In genomic region chr2:68284896-68285295, GRCh38 we compare ENCODE assay signal across 10 cellular contexts. TPM values are rescaled to one million over a fixed set of nuclear protein-coding genes. Genes with fewer than 3 reads are reported as not detected.
DNase-seq lines count a peak whose midpoint lies in the region; ATAC-seq and TF ChIP-seq lines count a peak whose summit lies in the region.
"Had no signal": no experiment of that assay in that cellular context is flagged by ENCODE, and none has a peak within 500 bp of the region (broad histone marks: within the 10 kb centered on the region; RNA-seq: fewer than 3 reads in every experiment).

No MANE protein-coding gene starts in this region.

- no peak for TF ChIP-seq POLR2A in breast epithelium (IDR thresholded peaks at IDR 0.05)

- no peak for TF ChIP-seq CTCF in A673 (conservative IDR thresholded peaks at IDR 0.05; ENCODE audit: low read depth, low read length)
- no peak for TF ChIP-seq CTCF in breast epithelium (IDR thresholded peaks at IDR 0.05)

- H3K4me1 ChIP-seq in A673 (ENCODE audit: insufficient read depth, low read length, poor library complexity, severe bottlenecking) (peaks cover 33% of the 10 kb centered on the region), breast epithelium (peaks cover 5 to 13% of the 10 kb centered on the region in 2 donors)

- intact Hi-C loops in A673 (cut with micrococcal nuclease; ENCODE audit: unreplicated experiment) (loop anchor here (5.0 kb wide), 2 partner anchors 88 to 163 kb away; no protein-coding TSS in a partner anchor), breast epithelium (cut with DNase I; ENCODE audit: low total_unique reads) (no loop called here)

- H3K27me3 ChIP-seq in A673 (replicated peaks; ENCODE audit: insufficient read depth, low read depth, low read length, poor library complexity) = no peaks in the 10 kb centered on the region
- H3K27me3 ChIP-seq in breast epithelium = no peaks in the 10 kb centered on the region
- H3K27me3 ChIP-seq: BLaER1 had no signal

- no peaks in the 10 kb centered on the region for H3K36me3 ChIP-seq in A673 (ENCODE audit: insufficient read depth, low read length, poor library complexity, severe bottlenecking)
- H3K36me3 ChIP-seq in breast epithelium = no peaks in the 10 kb centered on the region
- H3K36me3 ChIP-seq: BLaER1 had no signal

- DNase-seq in A673 (ENCODE audit: low spot score) (peak; percentile 85), LHCN-M2 (ENCODE audit: low read depth) (peak; percentile 65), breast epithelium (ENCODE audit: low spot score in 2 of 2) (peak in 1 of 2 donors; percentile 61), iPS-NIHi7 (ENCODE audit: extremely low spot score) (peak; percentile 14), MV-4-11 (lab: John Stamatoyannopoulos, UW) (no peak), kidney glomerular epithelial cell (lab: John Stamatoyannopoulos, UW) (no peak)
- DNase-seq in NK-92 treated with Interleukin-12 subunit alpha and Interleukin-12 subunit beta, amount 100 ng/mL, for 24 hours (lab: John Stamatoyannopoulos, UW) = no peak
- DNase-seq: central memory CD4-positive, alpha-beta T cell had no signal

- no peak overlapping the region for H3K27ac ChIP-seq in A673 (ENCODE audit: low read depth, low read length, poor library complexity, severe bottlenecking)
- peak overlapping the region; percentile 5 to 42 for H3K27ac ChIP-seq in breast epithelium
- H3K27ac ChIP-seq: BLaER1 had no signal

- H3K4me3 ChIP-seq in A673 (ENCODE audit: low read depth, low read length, poor library complexity, severe bottlenecking) (no peak overlapping the region), breast epithelium (peak overlapping the region in 1 of 3 donors; percentile 30)
- H3K4me3 ChIP-seq: BLaER1 had no signal

- CTCF ChIA-PET in A673 (lab: Charles Lee) = interaction anchor here (0.9 to 1.0 kb wide), 2 partner anchors 89 to 162 kb away, joined by 3 to 6 read pairs; no protein-coding TSS in a partner anchor

- POLR2A ChIA-PET in A673 (lab: Charles Lee; ENCODE audit: low non-redundant PET) = interaction anchor here (0.6 kb wide), 1 partner anchor 18 kb away, joined by 3 read pairs; no protein-coding TSS in a partner anchor

- H3K9me3 ChIP-seq in A673 (ENCODE audit: low read depth, low read length, poor library complexity, severe bottlenecking) (no peaks in the 10 kb centered on the region), breast epithelium (no peaks in the 10 kb centered on the region)
- H3K9me3 ChIP-seq: BLaER1 had no signal

- ATAC-seq in activated CD4-positive, CD25-positive, alpha-beta regulatory T cell treated with anti-CD3 and anti-CD28 coated beads, Interleukin-2, amount 50 U/mL, for 24 hours = no peak

- no TSS peak for BruUV-seq in A673 (replicated peaks; lab: Mats Ljungman, UMichigan)

RNA-seq across cellular contexts. Expression of gene PPP3R1, which starts 32.6 kb away (rescaled TPM):
- 83.8 and 86.0 TPM in 2 replicates for total RNA-seq in A673 (2021)
- total RNA-seq in LHCN-M2 (2014; rRNA removed) = 20.2 and 23.5 TPM in 2 replicates
- polyA plus RNA-seq in LHCN-M2 (2012) = 23.6 TPM
- total RNA-seq in breast epithelium = 10 to 100 TPM; 32.8 to 54.4 (median 34.1) TPM

RNA-seq across cellular contexts. Expression of gene CNRIP1, which starts 34.9 kb away (rescaled TPM):
- total RNA-seq in A673 (2021) = 18.4 and 22.2 TPM in 2 replicates
- 31.6 and 36.4 TPM in 2 replicates for total RNA-seq in LHCN-M2 (2014; rRNA removed)
- 27.7 TPM for polyA plus RNA-seq in LHCN-M2 (2012)
- 10 to 100 TPM; 14.9 to 63.5 (median 35.7) TPM for total RNA-seq in breast epithelium

Comparison
In these comparisons a context has a peak if more than half of its experiments do, and no peak if none do; other contexts are left out.
1. DNase-seq: peak in A673 (single experiment), LHCN-M2 (single experiment) and iPS-NIHi7 (single experiment); none in MV-4-11 (single experiment), NK-92 treated with Interleukin-12 subunit alpha and Interleukin-12 subunit beta, amount 100 ng/mL, for 24 hours (single experiment) and kidney glomerular epithelial cell (single experiment).